ENCODE assay signal across 12 cellular contexts in the genomic region with DNA sequence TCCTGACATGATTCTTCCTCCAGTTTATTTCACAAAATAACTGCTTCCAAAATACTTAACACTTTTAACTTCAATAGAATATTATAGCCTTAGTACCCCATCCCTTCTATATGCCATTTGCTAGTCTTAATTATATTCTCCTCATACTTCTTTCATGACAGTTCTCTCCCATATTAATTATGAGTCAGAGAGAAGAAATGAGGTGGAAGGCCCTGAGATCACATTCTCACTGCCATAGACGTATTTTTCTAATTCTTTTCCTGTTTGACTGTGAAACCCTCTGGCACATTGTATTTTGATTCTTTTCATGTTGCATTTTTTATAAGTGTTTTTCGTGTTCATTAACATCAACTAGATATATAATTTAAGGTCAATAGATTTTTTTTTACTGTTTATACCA.
A peak's percentile ranks its signal among the peaks of the same experiment; 100 is the strongest.
DNase-seq lines count a peak whose midpoint lies in the region; ATAC-seq and TF ChIP-seq lines count a peak whose summit lies in the region.
"Had no signal": no experiment of that assay in that cellular context is flagged by ENCODE, and none has a peak within 500 bp of the region (broad histone marks: within the 10 kb centered on the region; RNA-seq: fewer than 3 reads in every experiment).

No MANE protein-coding gene starts in this region.

- CTCF ChIA-PET in GM10248 (lab: Yijun Ruan, JAX) = no interaction called here

- H3K4me3 Mint-ChIP-seq in stimulated activated effector memory CD8-positive, alpha-beta T cell treated with anti-CD3 and anti-CD28 coated beads, Interleukin-12 subunit alpha, Interleukin-12 subunit beta, amount 100 ng/mL, for 72 hours = no peak overlapping the region

- H3K9me3 Mint-ChIP-seq in stimulated activated effector memory CD8-positive, alpha-beta T cell treated with anti-CD3 and anti-CD28 coated beads, Interleukin-12 subunit alpha, Interleukin-12 subunit beta, amount 100 ng/mL, for 72 hours = no peaks in the 10 kb centered on the region

- H3K27ac Mint-ChIP-seq in stimulated activated effector memory CD8-positive, alpha-beta T cell treated with anti-CD3 and anti-CD28 coated beads, Interleukin-12 subunit alpha, Interleukin-12 subunit beta, amount 100 ng/mL, for 72 hours = no peak overlapping the region

- no peak for ATAC-seq in stimulated activated effector memory CD8-positive, alpha-beta T cell treated with anti-CD3 and anti-CD28 coated beads, Interleukin-12 subunit alpha, Interleukin-12 subunit beta, amount 100 ng/mL, for 72 hours
- ATAC-seq: left colon had no signal

- POLR2A ChIA-PET in GM10248 (lab: Yijun Ruan, JAX) = no interaction called here

- peaks cover 49% of the 10 kb centered on the region for H3K36me3 Mint-ChIP-seq in stimulated activated effector memory CD8-positive, alpha-beta T cell treated with anti-CD3 and anti-CD28 coated beads, Interleukin-12 subunit alpha, Interleukin-12 subunit beta, amount 100 ng/mL, for 72 hours

- DNase-seq in AG08395 (ENCODE audit: low spot score) (peak; percentile 43), HS-27A (ENCODE audit: low read depth) (peak; percentile 19), astrocyte of the hippocampus (ENCODE audit: low read depth, low spot score) (peak; percentile 46), iris pigment epithelial cell (ENCODE audit: low read depth) (peak; percentile 79), NK-92 (lab: John Stamatoyannopoulos, UW; ENCODE audit: unreplicated experiment) (no peak), inferior parietal cortex (ENCODE audit: extremely low spot score) (no peak), GM10248 (ENCODE audit: extremely low spot score) (no peak)
- no peak for DNase-seq in stimulated activated effector memory CD8-positive, alpha-beta T cell treated with anti-CD3 and anti-CD28 coated beads, Interleukin-12 subunit alpha, Interleukin-12 subunit beta, amount 100 ng/mL, for 72 hours (ENCODE audit: low spot score in 2 of 2)
- DNase-seq: activated CD4-positive, alpha-beta T cell treated with anti-CD3 and anti-CD28 coated beads for 48 hours; left colon; NCI-H446 treated with DMSO at 0.1 percent for 48 hours; stimulated activated CD4-positive, alpha-beta T cell treated with anti-CD3 and anti-CD28 coated beads, Interleukin-1b, Interleukin-23, amount 100 ng/mL, for 48 hours had no signal

- TF ChIP-seq CTCF in GM10248 (IDR thresholded peaks at IDR 0.05; ENCODE audit: control extremely low read depth, extremely low read depth, low read depth, missing control alignments) = no peak

- H3K4me1 Mint-ChIP-seq in stimulated activated effector memory CD8-positive, alpha-beta T cell treated with anti-CD3 and anti-CD28 coated beads, Interleukin-12 subunit alpha, Interleukin-12 subunit beta, amount 100 ng/mL, for 72 hours = no peaks in the 10 kb centered on the region

Comparison
In these comparisons a context has a peak if more than half of its experiments do, and no peak if none do; other contexts are left out.
1. DNase-seq: peak in AG08395 (single experiment), HS-27A (single experiment), astrocyte of the hippocampus (single experiment) and iris pigment epithelial cell (single experiment); none in NK-92 (single experiment), inferior parietal cortex (single experiment), stimulated activated effector memory CD8-positive, alpha-beta T cell treated with anti-CD3 and anti-CD28 coated beads, Interleukin-12 subunit alpha, Interleukin-12 subunit beta, amount 100 ng/mL, for 72 hours (0 of 2) and GM10248 (single experiment).